Comparison of ENCODE assay signal across 15 cellular contexts in the genomic region with DNA sequence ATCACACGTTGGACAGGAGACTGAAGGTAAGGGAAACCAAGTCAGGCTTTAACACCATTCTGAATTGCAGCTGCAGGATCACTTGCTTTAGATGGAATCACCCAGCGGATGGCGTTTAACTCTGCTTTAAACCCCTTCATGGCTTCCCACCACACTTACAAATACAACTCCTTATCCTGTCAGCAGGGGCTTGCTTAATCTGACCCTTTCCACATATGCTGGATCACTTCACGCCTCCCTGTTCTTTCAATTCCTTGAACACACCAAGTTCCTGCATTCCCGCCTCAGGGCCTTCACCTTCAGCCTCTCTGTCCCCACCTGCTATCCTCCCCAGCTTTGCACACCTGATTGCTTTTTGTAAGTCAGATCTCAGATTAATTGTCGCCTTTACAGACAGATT.
A peak's percentile ranks its signal among the peaks of the same experiment; 100 is the strongest.
DNase-seq lines count a peak whose midpoint lies in the region; ATAC-seq and TF ChIP-seq lines count a peak whose summit lies in the region.
"Had no signal": no experiment of that assay in that cellular context is flagged by ENCODE, and none has a peak within 500 bp of the region (broad histone marks: within the 10 kb centered on the region; RNA-seq: fewer than 3 reads in every experiment).

No MANE protein-coding gene starts in this region.

- POLR2A ChIA-PET in WTC11 (lab: Charles Lee) = no interaction called here

- no peaks in the 10 kb centered on the region for H3K9me2 ChIP-seq in GM23338 (ENCODE audit: insufficient read depth)

- no peak for DNase-seq in CD4-positive, CD25-positive, alpha-beta regulatory T cell
- DNase-seq in GM23338 (ENCODE audit: low spot score) (peak; percentile 41), WTC11 (ENCODE audit: low spot score) (no peak), iPS-NIHi11 (ENCODE audit: low spot score) (peak; percentile 19), globus pallidus (ENCODE audit: low spot score) (no peak), NOMO-1 treated with DMSO at 0.1 percent for 48 hours (lab: John Stamatoyannopoulos, UW; ENCODE audit: unreplicated experiment) (no peak), ureter (ENCODE audit: low spot score) (no peak)
- DNase-seq: BE2C; CD8-positive, alpha-beta T cell; COR-L47; DMS153; DMS79 treated with DMSO at 0.1 percent for 48 hours; EL; GF-D8 had no signal

- no peak overlapping the region for H3K4me2 ChIP-seq in GM23338

- TF ChIP-seq CTCF in GM23338 (conservative IDR thresholded peaks at IDR 0.05; ENCODE audit: low read depth in 2 of 2) = peak in 1 of 2 experiments; percentile 43; a peak in 2 of 4 replicates
- no peak for TF ChIP-seq CTCF in WTC11 (IDR thresholded peaks at IDR 0.05)

- peaks cover 4% of the 10 kb centered on the region for H3K36me3 Mint-ChIP-seq in CD4-positive, CD25-positive, alpha-beta regulatory T cell
- H3K36me3 Mint-ChIP-seq in GM23338 (ENCODE audit: low read depth) (no peaks in the 10 kb centered on the region), WTC11 (no peaks in the 10 kb centered on the region)
- H3K36me3 Mint-ChIP-seq: CD8-positive, alpha-beta T cell had no signal

- H3K9me3 ChIP-seq in CD4-positive, CD25-positive, alpha-beta regulatory T cell (ENCODE audit: control insufficient read depth in 2 of 2, low read length in 2 of 2) = no peaks in the 10 kb centered on the region
- H3K9me3 ChIP-seq: BE2C had no signal

- H2AFZ ChIP-seq in GM23338 = no peak overlapping the region

- CTCF ChIA-PET in WTC11 (lab: Charles Lee) = no interaction called here

- no peaks in the 10 kb centered on the region for H3K4me1 ChIP-seq in CD4-positive, CD25-positive, alpha-beta regulatory T cell (ENCODE audit: control insufficient read depth, insufficient read depth, low read length, poor library complexity, severe bottlenecking)
- no peaks in the 10 kb centered on the region for H3K4me1 ChIP-seq in GM23338 (ENCODE audit: insufficient read depth)
- H3K4me1 ChIP-seq: BE2C had no signal

- H3K79me2 ChIP-seq in GM23338 (replicated peaks; ENCODE audit: insufficient read depth) = no peaks in the 10 kb centered on the region

- H3K4me3 Mint-ChIP-seq in CD4-positive, CD25-positive, alpha-beta regulatory T cell = no peak overlapping the region
- H3K4me3 Mint-ChIP-seq in GM23338 = no peak overlapping the region
- H3K4me3 Mint-ChIP-seq in WTC11 = no peak overlapping the region
- H3K4me3 Mint-ChIP-seq: CD8-positive, alpha-beta T cell had no signal

- ATAC-seq in CD4-positive, CD25-positive, alpha-beta regulatory T cell (ENCODE audit: low read depth in 2 of 2) = no peak
- ATAC-seq in GM23338 (peak; percentile 75), WTC11 (peak; percentile 90)
- ATAC-seq: CD8-positive, alpha-beta T cell had no signal

- no peaks in the 10 kb centered on the region for H4K20me1 ChIP-seq in GM23338 (replicated peaks; ENCODE audit: insufficient read depth)

- H3K4me3 ChIP-seq in CD4-positive, CD25-positive, alpha-beta regulatory T cell (ENCODE audit: low read depth, low read length) = no peak overlapping the region
- H3K4me3 ChIP-seq in GM23338 = no peak overlapping the region

- no peaks in the 10 kb centered on the region for H3K27me3 Mint-ChIP-seq in CD4-positive, CD25-positive, alpha-beta regulatory T cell
- H3K27me3 Mint-ChIP-seq in GM23338 (ENCODE audit: insufficient read depth, low read depth, poor library complexity) = peaks cover 1% of the 10 kb centered on the region
- H3K27me3 Mint-ChIP-seq in WTC11 (ENCODE audit: low read depth) = no peaks in the 10 kb centered on the region

- H3K27me3 ChIP-seq in CD4-positive, CD25-positive, alpha-beta regulatory T cell (ENCODE audit: control insufficient read depth, insufficient read depth, low read length) = no peaks in the 10 kb centered on the region
- H3K27me3 ChIP-seq in GM23338 (ENCODE audit: insufficient read depth) = no peaks in the 10 kb centered on the region
- H3K27me3 ChIP-seq: BE2C had no signal

- peaks cover 4 to 18% (median 11%) of the 10 kb centered on the region in 4 donors for H3K4me1 Mint-ChIP-seq in CD4-positive, CD25-positive, alpha-beta regulatory T cell
- H3K4me1 Mint-ChIP-seq in GM23338 = peaks cover 27% of the 10 kb centered on the region
- peaks cover 31% of the 10 kb centered on the region for H3K4me1 Mint-ChIP-seq in WTC11

- no peaks in the 10 kb centered on the region for H3K36me3 ChIP-seq in CD4-positive, CD25-positive, alpha-beta regulatory T cell (ENCODE audit: control insufficient read depth, insufficient read depth, low read length)
- no peaks in the 10 kb centered on the region for H3K36me3 ChIP-seq in GM23338 (ENCODE audit: insufficient read depth)
- H3K36me3 ChIP-seq: BE2C had no signal

- H3F3A ChIP-seq in GM23338 (replicated peaks; ENCODE audit: low read depth) = no peaks in the 10 kb centered on the region

- H3K27ac Mint-ChIP-seq in CD4-positive, CD25-positive, alpha-beta regulatory T cell = peak overlapping the region in 2 of 3 donors; percentile 13 to 67
- H3K27ac Mint-ChIP-seq in GM23338 (no peak overlapping the region), WTC11 (no peak overlapping the region)
- H3K27ac Mint-ChIP-seq: CD8-positive, alpha-beta T cell had no signal

- H3K9me3 Mint-ChIP-seq in CD4-positive, CD25-positive, alpha-beta regulatory T cell = peaks cover 0 to 2% (median 0%) of the 10 kb centered on the region in 7 donors
- H3K9me3 Mint-ChIP-seq in GM23338 (no peaks in the 10 kb centered on the region), WTC11 (no peaks in the 10 kb centered on the region)
- H3K9me3 Mint-ChIP-seq: CD8-positive, alpha-beta T cell had no signal

- no peak overlapping the region for H3K27ac ChIP-seq in CD4-positive, CD25-positive, alpha-beta regulatory T cell (ENCODE audit: insufficient read depth, low read length, poor library complexity, severe bottlenecking)
- H3K27ac ChIP-seq in GM23338 (ENCODE audit: low read depth) = no peak overlapping the region
- H3K27ac ChIP-seq: C4-2B had no signal

TF ChIP-seq in GM23338, 12 proteins besides CTCF, POLR2A, EP300 and RAD21 (continues in another document):
- no peak for TF ChIP-seq CREB1 (CRISPR knock-in tag; IDR thresholded peaks at IDR 0.05; ENCODE audit: low read depth)
- no peak for TF ChIP-seq EZH2phosphoT487 (IDR thresholded peaks at IDR 0.05; ENCODE audit: unreplicated experiment)
- TF ChIP-seq, protein P1, sequence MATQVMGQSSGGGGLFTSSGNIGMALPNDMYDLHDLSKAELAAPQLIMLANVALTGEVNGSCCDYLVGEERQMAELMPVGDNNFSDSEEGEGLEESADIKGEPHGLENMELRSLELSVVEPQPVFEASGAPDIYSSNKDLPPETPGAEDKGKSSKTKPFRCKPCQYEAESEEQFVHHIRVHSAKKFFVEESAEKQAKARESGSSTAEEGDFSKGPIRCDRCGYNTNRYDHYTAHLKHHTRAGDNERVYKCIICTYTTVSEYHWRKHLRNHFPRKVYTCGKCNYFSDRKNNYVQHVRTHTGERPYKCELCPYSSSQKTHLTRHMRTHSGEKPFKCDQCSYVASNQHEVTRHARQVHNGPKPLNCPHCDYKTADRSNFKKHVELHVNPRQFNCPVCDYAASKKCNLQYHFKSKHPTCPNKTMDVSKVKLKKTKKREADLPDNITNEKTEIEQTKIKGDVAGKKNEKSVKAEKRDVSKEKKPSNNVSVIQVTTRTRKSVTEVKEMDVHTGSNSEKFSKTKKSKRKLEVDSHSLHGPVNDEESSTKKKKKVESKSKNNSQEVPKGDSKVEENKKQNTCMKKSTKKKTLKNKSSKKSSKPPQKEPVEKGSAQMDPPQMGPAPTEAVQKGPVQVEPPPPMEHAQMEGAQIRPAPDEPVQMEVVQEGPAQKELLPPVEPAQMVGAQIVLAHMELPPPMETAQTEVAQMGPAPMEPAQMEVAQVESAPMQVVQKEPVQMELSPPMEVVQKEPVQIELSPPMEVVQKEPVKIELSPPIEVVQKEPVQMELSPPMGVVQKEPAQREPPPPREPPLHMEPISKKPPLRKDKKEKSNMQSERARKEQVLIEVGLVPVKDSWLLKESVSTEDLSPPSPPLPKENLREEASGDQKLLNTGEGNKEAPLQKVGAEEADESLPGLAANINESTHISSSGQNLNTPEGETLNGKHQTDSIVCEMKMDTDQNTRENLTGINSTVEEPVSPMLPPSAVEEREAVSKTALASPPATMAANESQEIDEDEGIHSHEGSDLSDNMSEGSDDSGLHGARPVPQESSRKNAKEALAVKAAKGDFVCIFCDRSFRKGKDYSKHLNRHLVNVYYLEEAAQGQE (IDR thresholded peaks at IDR 0.05; ENCODE audit: unreplicated experiment) = no peak
- TF ChIP-seq JUNB (IDR thresholded peaks at IDR 0.05; ENCODE audit: unreplicated experiment) = no peak
- no peak for TF ChIP-seq NANOG (IDR thresholded peaks at IDR 0.05; ENCODE audit: borderline replicate concordance)
- TF ChIP-seq ZNF331 (CRISPR knock-in tag; IDR thresholded peaks at IDR 0.05; ENCODE audit: low read depth) = no peak

TF ChIP-seq in WTC11, 78 proteins besides CTCF, POLR2A, EP300 and RAD21 (continues in another document):
- TF ChIP-seq, protein P2, sequence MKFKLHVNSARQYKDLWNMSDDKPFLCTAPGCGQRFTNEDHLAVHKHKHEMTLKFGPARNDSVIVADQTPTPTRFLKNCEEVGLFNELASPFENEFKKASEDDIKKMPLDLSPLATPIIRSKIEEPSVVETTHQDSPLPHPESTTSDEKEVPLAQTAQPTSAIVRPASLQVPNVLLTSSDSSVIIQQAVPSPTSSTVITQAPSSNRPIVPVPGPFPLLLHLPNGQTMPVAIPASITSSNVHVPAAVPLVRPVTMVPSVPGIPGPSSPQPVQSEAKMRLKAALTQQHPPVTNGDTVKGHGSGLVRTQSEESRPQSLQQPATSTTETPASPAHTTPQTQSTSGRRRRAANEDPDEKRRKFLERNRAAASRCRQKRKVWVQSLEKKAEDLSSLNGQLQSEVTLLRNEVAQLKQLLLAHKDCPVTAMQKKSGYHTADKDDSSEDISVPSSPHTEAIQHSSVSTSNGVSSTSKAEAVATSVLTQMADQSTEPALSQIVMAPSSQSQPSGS (CRISPR knock-in tag; IDR thresholded peaks at IDR 0.05; ENCODE audit: borderline replicate concordance, low read depth) = no peak
- no peak for TF ChIP-seq SOX15 (CRISPR knock-in tag; IDR thresholded peaks at IDR 0.05)
- TF ChIP-seq FOXK1 (CRISPR knock-in tag; IDR thresholded peaks at IDR 0.05) = no peak

Comparison
In these comparisons a context has a peak if more than half of its experiments do, and no peak if none do; other contexts are left out.
1. ATAC-seq: peak in GM23338 (single experiment) and WTC11 (single experiment); none in CD4-positive, CD25-positive, alpha-beta regulatory T cell (0 of 2).
2. DNase-seq: peak in GM23338 (single experiment) and iPS-NIHi11 (single experiment); none in CD4-positive, CD25-positive, alpha-beta regulatory T cell (0 of 3), WTC11 (single experiment), globus pallidus (single experiment), NOMO-1 treated with DMSO at 0.1 percent for 48 hours (single experiment) and ureter (single experiment).
3. H3K27ac Mint-ChIP-seq: peak in CD4-positive, CD25-positive, alpha-beta regulatory T cell (2 of 3); none in GM23338 (single experiment) and WTC11 (single experiment).